Comparison of ENCODE assay signal across 1 cellular context in the genomic region with DNA sequence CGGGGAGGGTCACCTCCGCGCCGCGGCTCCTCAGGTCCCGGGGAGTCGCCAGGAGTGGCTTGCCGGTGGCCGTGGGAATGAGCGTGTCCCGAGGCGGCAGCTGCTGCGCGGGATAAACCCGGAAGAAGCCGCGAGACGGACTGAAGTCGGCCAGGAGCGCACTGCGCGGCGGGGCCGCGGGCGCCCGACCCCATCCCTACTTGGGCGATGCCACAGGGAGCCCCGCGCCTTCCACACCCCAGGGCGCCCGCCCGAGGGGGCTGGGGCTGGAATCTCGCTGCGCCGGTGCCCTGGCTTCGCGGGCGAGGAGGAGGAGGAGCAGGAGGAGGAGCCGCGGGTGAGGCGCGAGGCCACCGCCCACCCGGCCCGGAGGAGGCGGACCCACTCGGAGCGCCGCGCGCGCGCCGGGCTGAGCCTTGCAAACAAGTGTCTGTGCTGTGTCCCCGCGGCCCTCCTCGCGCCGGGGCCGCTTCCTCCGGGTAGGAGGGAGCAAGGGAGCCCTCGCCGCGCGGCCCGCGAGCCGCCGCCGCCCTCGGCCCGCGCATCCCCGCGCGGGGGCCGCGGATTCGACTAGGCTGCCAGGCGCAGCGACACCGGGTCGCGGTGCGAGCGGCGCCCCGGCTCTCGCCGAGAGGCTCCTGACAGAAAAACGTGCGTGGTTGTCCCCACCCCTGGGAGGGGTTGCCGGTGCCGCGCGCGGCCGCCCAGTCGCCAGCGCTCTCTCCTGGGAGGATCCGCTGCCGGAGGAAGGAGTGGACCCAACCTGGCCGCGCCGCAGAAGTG.
TF ChIP-seq lines count a peak whose summit lies in the region.

A gene (plus strand): TSS at position 412 of the 783 bp plus-strand sequence.

TF ChIP-seq in K562, 482 proteins besides CTCF, POLR2A, EP300 and RAD21 (continued from another document and continues in another):
- TF ChIP-seq, protein P1, sequence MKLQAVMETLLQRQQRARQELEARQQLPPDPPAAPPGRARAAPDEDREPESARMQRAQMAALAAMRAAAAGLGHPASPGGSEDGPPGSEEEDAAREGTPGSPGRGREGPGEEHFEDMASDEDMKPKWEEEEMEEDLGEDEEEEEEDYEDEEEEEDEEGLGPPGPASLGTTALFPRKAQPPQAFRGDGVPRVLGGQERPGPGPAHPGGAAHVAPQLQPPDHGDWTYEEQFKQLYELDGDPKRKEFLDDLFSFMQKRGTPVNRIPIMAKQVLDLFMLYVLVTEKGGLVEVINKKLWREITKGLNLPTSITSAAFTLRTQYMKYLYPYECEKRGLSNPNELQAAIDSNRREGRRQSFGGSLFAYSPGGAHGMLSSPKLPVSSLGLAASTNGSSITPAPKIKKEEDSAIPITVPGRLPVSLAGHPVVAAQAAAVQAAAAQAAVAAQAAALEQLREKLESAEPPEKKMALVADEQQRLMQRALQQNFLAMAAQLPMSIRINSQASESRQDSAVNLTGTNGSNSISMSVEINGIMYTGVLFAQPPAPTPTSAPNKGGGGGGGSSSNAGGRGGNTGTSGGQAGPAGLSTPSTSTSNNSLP (IDR thresholded peaks at IDR 0.05; ENCODE audit: borderline replicate concordance, low read depth, low read length), result no peak
- TF ChIP-seq GATA2 (CRISPR knock-in tag; IDR thresholded peaks at IDR 0.05) (no peak), RBM17 (IDR thresholded peaks at IDR 0.05; ENCODE audit: borderline replicate concordance, low read depth, low read length) (no peak), BRD9 (IDR thresholded peaks at IDR 0.05; ENCODE audit: low read depth, partially characterized antibody) (no peak), ZC3H4 (CRISPR knock-in tag; IDR thresholded peaks at IDR 0.05; ENCODE audit: borderline replicate concordance) (no peak), ZNF57 (CRISPR knock-in tag; IDR thresholded peaks at IDR 0.05) (peak; percentile 61; the same call in 1 of the 2 replicates), CHCHD3 (CRISPR knock-in tag; IDR thresholded peaks at IDR 0.05) (no peak), GABPB1 (CRISPR knock-in tag; IDR thresholded peaks at IDR 0.05) (no peak), NBN (IDR thresholded peaks at IDR 0.05; ENCODE audit: low read depth) (no peak), HMG20A (CRISPR knock-in tag; conservative IDR thresholded peaks at IDR 0.05) (no peak), POLR2G (IDR thresholded peaks at IDR 0.05; ENCODE audit: low read depth, low read length) (peak; percentile 91), LEF1 (IDR thresholded peaks at IDR 0.05) (no peak), L3MBTL2 (IDR thresholded peaks at IDR 0.05) (peak; percentile 86), MEF2D (tag; conservative IDR thresholded peaks at IDR 0.05; ENCODE audit: low read depth) (no peak), ZNF766 (CRISPR knock-in tag; conservative IDR thresholded peaks at IDR 0.05) (no peak), DACH1 (IDR thresholded peaks at IDR 0.05; ENCODE audit: partially characterized antibody) (no peak), NR2C1 (IDR thresholded peaks at IDR 0.05) (no peak), NR2C1 (tag; IDR thresholded peaks at IDR 0.05) (no peak), ILK (tag; IDR thresholded peaks at IDR 0.05; ENCODE audit: borderline replicate concordance, low read depth) (no peak), CBX3 (IDR thresholded peaks at IDR 0.05; ENCODE audit: borderline replicate concordance in 1 of 2, low read length in 2 of 2) (no peak), SAP30 (IDR thresholded peaks at IDR 0.05; ENCODE audit: borderline replicate concordance, insufficient read depth, low read depth, low read length, poor library complexity, severe bottlenecking) (peak; percentile 50), MTF1 (CRISPR knock-in tag; IDR thresholded peaks at IDR 0.05; ENCODE audit: borderline replicate concordance) (no peak), ZNF232 (CRISPR knock-in tag; IDR thresholded peaks at IDR 0.05) (no peak), HNRNPL (IDR thresholded peaks at IDR 0.05; ENCODE audit: low read depth, low read length) (peak; percentile 92), BMI1 (IDR thresholded peaks at IDR 0.05; ENCODE audit: low read length) (no peak), NFE2L1 (tag; IDR thresholded peaks at IDR 0.05; ENCODE audit: borderline replicate concordance, low read depth) (no peak), TBP (optimal IDR thresholded peaks at IDR 0.05; ENCODE audit: low read depth, low read length) (peak; percentile 74), CREM (IDR thresholded peaks at IDR 0.05; ENCODE audit: low read depth) (no peak), RBFOX2 (IDR thresholded peaks at IDR 0.05; ENCODE audit: low read depth, low read length) (peak; percentile 88), CTBP1 (IDR thresholded peaks at IDR 0.05; ENCODE audit: borderline replicate concordance) (peak; percentile 98), HCFC1 (IDR thresholded peaks at IDR 0.05; ENCODE audit: low read depth, low read length) (peak; percentile 27; the same call in 1 of the 2 replicates), SRSF7 (optimal IDR thresholded peaks at IDR 0.05; ENCODE audit: low read depth, low read length) (no peak), THRAP3 (IDR thresholded peaks at IDR 0.05; ENCODE audit: borderline replicate concordance) (no peak), MCM5 (IDR thresholded peaks at IDR 0.05; ENCODE audit: low read depth) (no peak), SP1 (CRISPR knock-in tag; IDR thresholded peaks at IDR 0.05) (no peak), FOXA1 (IDR thresholded peaks at IDR 0.05; ENCODE audit: borderline replicate concordance) (no peak), ZNF644 (tag; IDR thresholded peaks at IDR 0.05; ENCODE audit: low read depth) (no peak), ARHGAP35 (IDR thresholded peaks at IDR 0.05; ENCODE audit: partially characterized antibody) (no peak), TSC22D4 (tag; IDR thresholded peaks at IDR 0.05) (no peak), BHLHE40 (IDR thresholded peaks at IDR 0.05; ENCODE audit: low read length) (peak; percentile 64), ZNF41 (CRISPR knock-in tag; conservative IDR thresholded peaks at IDR 0.05) (no peak)
- TF ChIP-seq, protein P2, sequence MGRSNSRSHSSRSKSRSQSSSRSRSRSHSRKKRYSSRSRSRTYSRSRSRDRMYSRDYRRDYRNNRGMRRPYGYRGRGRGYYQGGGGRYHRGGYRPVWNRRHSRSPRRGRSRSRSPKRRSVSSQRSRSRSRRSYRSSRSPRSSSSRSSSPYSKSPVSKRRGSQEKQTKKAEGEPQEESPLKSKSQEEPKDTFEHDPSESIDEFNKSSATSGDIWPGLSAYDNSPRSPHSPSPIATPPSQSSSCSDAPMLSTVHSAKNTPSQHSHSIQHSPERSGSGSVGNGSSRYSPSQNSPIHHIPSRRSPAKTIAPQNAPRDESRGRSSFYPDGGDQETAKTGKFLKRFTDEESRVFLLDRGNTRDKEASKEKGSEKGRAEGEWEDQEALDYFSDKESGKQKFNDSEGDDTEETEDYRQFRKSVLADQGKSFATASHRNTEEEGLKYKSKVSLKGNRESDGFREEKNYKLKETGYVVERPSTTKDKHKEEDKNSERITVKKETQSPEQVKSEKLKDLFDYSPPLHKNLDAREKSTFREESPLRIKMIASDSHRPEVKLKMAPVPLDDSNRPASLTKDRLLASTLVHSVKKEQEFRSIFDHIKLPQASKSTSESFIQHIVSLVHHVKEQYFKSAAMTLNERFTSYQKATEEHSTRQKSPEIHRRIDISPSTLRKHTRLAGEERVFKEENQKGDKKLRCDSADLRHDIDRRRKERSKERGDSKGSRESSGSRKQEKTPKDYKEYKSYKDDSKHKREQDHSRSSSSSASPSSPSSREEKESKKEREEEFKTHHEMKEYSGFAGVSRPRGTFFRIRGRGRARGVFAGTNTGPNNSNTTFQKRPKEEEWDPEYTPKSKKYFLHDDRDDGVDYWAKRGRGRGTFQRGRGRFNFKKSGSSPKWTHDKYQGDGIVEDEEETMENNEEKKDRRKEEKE (IDR thresholded peaks at IDR 0.05; ENCODE audit: borderline replicate concordance in 1 of 2, control insufficient read depth in 1 of 2, low read depth in 2 of 2, low read length in 1 of 2), result no peak
- TF ChIP-seq, protein P3, sequence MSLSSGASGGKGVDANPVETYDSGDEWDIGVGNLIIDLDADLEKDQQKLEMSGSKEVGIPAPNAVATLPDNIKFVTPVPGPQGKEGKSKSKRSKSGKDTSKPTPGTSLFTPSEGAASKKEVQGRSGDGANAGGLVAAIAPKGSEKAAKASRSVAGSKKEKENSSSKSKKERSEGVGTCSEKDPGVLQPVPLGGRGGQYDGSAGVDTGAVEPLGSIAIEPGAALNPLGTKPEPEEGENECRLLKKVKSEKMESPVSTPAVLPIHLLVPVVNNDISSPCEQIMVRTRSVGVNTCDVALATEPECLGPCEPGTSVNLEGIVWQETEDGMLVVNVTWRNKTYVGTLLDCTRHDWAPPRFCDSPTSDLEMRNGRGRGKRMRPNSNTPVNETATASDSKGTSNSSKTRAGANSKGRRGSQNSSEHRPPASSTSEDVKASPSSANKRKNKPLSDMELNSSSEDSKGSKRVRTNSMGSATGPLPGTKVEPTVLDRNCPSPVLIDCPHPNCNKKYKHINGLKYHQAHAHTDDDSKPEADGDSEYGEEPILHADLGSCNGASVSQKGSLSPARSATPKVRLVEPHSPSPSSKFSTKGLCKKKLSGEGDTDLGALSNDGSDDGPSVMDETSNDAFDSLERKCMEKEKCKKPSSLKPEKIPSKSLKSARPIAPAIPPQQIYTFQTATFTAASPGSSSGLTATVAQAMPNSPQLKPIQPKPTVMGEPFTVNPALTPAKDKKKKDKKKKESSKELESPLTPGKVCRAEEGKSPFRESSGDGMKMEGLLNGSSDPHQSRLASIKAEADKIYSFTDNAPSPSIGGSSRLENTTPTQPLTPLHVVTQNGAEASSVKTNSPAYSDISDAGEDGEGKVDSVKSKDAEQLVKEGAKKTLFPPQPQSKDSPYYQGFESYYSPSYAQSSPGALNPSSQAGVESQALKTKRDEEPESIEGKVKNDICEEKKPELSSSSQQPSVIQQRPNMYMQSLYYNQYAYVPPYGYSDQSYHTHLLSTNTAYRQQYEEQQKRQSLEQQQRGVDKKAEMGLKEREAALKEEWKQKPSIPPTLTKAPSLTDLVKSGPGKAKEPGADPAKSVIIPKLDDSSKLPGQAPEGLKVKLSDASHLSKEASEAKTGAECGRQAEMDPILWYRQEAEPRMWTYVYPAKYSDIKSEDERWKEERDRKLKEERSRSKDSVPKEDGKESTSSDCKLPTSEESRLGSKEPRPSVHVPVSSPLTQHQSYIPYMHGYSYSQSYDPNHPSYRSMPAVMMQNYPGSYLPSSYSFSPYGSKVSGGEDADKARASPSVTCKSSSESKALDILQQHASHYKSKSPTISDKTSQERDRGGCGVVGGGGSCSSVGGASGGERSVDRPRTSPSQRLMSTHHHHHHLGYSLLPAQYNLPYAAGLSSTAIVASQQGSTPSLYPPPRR (CRISPR knock-in tag; IDR thresholded peaks at IDR 0.05; ENCODE audit: borderline replicate concordance), result no peak
- TF ChIP-seq, protein P4, sequence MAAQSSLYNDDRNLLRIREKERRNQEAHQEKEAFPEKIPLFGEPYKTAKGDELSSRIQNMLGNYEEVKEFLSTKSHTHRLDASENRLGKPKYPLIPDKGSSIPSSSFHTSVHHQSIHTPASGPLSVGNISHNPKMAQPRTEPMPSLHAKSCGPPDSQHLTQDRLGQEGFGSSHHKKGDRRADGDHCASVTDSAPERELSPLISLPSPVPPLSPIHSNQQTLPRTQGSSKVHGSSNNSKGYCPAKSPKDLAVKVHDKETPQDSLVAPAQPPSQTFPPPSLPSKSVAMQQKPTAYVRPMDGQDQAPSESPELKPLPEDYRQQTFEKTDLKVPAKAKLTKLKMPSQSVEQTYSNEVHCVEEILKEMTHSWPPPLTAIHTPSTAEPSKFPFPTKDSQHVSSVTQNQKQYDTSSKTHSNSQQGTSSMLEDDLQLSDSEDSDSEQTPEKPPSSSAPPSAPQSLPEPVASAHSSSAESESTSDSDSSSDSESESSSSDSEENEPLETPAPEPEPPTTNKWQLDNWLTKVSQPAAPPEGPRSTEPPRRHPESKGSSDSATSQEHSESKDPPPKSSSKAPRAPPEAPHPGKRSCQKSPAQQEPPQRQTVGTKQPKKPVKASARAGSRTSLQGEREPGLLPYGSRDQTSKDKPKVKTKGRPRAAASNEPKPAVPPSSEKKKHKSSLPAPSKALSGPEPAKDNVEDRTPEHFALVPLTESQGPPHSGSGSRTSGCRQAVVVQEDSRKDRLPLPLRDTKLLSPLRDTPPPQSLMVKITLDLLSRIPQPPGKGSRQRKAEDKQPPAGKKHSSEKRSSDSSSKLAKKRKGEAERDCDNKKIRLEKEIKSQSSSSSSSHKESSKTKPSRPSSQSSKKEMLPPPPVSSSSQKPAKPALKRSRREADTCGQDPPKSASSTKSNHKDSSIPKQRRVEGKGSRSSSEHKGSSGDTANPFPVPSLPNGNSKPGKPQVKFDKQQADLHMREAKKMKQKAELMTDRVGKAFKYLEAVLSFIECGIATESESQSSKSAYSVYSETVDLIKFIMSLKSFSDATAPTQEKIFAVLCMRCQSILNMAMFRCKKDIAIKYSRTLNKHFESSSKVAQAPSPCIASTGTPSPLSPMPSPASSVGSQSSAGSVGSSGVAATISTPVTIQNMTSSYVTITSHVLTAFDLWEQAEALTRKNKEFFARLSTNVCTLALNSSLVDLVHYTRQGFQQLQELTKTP (IDR thresholded peaks at IDR 0.05; ENCODE audit: low read depth in 1 of 2, partially characterized antibody in 2 of 2), result no peak
- TF ChIP-seq, protein P5, sequence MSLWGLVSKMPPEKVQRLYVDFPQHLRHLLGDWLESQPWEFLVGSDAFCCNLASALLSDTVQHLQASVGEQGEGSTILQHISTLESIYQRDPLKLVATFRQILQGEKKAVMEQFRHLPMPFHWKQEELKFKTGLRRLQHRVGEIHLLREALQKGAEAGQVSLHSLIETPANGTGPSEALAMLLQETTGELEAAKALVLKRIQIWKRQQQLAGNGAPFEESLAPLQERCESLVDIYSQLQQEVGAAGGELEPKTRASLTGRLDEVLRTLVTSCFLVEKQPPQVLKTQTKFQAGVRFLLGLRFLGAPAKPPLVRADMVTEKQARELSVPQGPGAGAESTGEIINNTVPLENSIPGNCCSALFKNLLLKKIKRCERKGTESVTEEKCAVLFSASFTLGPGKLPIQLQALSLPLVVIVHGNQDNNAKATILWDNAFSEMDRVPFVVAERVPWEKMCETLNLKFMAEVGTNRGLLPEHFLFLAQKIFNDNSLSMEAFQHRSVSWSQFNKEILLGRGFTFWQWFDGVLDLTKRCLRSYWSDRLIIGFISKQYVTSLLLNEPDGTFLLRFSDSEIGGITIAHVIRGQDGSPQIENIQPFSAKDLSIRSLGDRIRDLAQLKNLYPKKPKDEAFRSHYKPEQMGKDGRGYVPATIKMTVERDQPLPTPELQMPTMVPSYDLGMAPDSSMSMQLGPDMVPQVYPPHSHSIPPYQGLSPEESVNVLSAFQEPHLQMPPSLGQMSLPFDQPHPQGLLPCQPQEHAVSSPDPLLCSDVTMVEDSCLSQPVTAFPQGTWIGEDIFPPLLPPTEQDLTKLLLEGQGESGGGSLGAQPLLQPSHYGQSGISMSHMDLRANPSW (CRISPR knock-in tag; IDR thresholded peaks at IDR 0.05), result no peak; the same call in 1 of the 2 replicates
- TF ChIP-seq, protein P6, sequence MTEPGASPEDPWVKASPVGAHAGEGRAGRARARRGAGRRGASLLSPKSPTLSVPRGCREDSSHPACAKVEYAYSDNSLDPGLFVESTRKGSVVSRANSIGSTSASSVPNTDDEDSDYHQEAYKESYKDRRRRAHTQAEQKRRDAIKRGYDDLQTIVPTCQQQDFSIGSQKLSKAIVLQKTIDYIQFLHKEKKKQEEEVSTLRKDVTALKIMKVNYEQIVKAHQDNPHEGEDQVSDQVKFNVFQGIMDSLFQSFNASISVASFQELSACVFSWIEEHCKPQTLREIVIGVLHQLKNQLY (CRISPR knock-in tag; conservative IDR thresholded peaks at IDR 0.05), result no peak
- TF ChIP-seq, protein P7, sequence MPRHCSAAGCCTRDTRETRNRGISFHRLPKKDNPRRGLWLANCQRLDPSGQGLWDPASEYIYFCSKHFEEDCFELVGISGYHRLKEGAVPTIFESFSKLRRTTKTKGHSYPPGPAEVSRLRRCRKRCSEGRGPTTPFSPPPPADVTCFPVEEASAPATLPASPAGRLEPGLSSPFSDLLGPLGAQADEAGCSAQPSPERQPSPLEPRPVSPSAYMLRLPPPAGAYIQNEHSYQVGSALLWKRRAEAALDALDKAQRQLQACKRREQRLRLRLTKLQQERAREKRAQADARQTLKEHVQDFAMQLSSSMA (CRISPR knock-in tag; IDR thresholded peaks at IDR 0.05), result no peak
